In the genomic region with DNA sequence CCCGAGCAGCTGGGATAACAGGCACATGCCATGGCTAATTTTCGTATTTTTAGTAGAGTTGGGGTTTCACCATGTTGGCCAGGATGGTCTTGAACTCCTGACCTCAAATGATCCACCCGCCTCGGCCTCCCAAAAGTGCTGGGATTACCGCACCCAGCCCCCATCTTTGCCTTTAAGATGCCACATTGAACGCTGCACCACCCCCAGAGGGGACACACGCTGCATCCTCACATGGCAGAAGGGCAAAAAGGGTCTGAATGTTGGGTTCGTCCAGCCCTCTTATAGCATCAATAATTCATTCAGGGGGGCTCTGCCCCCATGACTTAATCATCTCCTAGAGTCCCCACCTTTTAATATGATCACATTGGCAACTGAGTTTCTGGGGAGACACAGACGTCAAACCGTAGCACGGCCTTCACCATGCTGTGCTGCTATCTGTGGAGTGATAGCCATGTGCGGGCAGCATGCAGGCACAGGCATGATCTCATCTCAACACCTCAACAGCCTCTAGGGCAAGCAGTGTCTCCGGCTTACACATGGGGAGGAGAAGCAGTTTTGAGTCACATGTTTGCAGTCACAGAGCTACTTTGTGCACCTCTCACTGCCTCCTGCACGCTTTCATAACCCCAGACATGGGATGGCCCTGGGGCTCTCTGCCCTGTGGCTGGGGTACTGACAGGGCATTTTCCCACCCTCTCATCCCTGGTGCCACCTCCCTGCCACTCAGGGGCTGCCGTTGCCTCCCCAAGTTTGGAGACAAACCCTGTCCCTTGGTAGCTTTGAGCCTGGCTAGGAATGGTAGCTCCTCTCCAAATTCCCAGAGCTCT, we compare ENCODE assay signal across 11 cellular contexts. TPM values are rescaled to one million over a fixed set of nuclear protein-coding genes. Genes with fewer than 3 reads are reported as not detected.
DNase-seq lines count a peak whose midpoint lies in the region; ATAC-seq, FAIRE-seq and TF ChIP-seq lines count a peak whose summit lies in the region.
"Had no signal": no experiment of that assay in that cellular context is flagged by ENCODE, and none has a peak within 500 bp of the region (broad histone marks: within the 10 kb centered on the region; RNA-seq: fewer than 3 reads in every experiment).

No MANE protein-coding gene starts in this region.

- no peaks in the 10 kb centered on the region for H3K9me3 Mint-ChIP-seq in activated B cell treated with CpG ODN at 0.5 μM for 24 hours
- H3K9me3 Mint-ChIP-seq: nephron had no signal

- TF ChIP-seq CTCF in activated B cell treated with CpG ODN at 0.5 μM for 24 hours (IDR thresholded peaks at IDR 0.05), result no peak

- no peaks in the 10 kb centered on the region for H3K27me3 Mint-ChIP-seq in activated B cell treated with CpG ODN at 0.5 μM for 24 hours

- H3K4me3 ChIP-seq in right cardiac atrium (ENCODE audit: low read length), result no peak overlapping the region

- peak overlapping the region; percentile 85 for H3K27ac Mint-ChIP-seq in activated B cell treated with CpG ODN at 0.5 μM for 24 hours

- no peak overlapping the region for H3K27ac ChIP-seq in right cardiac atrium (ENCODE audit: low read length)
- H3K27ac ChIP-seq: C4-2B had no signal

- intact Hi-C loops in cardiac septum (cut with DNase I) (no loop called here), right cardiac atrium (cut with DNase I) (no loop called here), activated B cell treated with CpG ODN at 0.5 μM for 24 hours (cut with micrococcal nuclease) (loop anchor here (1.0 kb wide), 1 partner anchor 18 kb away; no protein-coding TSS in a partner anchor)

- FAIRE-seq in urothelium cell line (lab: Jason Lieb, UNC), result peak; percentile 79

- H3K4me1 Mint-ChIP-seq in activated B cell treated with CpG ODN at 0.5 μM for 24 hours, result peaks cover 64% of the 10 kb centered on the region

- 76% methylated on average over 15 of the region's 15 CpGs for WGBS in right cardiac atrium

- POLR2A ChIA-PET in activated B cell treated with CpG ODN at 0.5 μM for 24 hours (lab: Charles Lee), result interaction anchor here (0.9 to 11.7 kb wide), 12 partner anchors 8 to 228 kb away, joined by 3 to 360 read pairs (median 10); a partner anchor contains a TSS

- CTCF ChIA-PET in activated B cell treated with CpG ODN at 0.5 μM for 24 hours (lab: Charles Lee), result interaction anchor here (0.6 to 1.3 kb wide), 3 partner anchors 22 to 31 kb away, joined by 3 read pairs; no protein-coding TSS in a partner anchor

- H3K4me1 ChIP-seq in right cardiac atrium (ENCODE audit: control insufficient read depth, insufficient read depth, low read length), result no peaks in the 10 kb centered on the region

- ATAC-seq in right cardiac atrium, result no peak
- ATAC-seq in activated B cell treated with CpG ODN at 0.5 μM for 24 hours (ENCODE audit: low read depth), result peak; percentile 23
- no peak for ATAC-seq in GM21526 (IDR thresholded peaks at IDR 0.05; ENCODE audit: low FRiP score, unreplicated experiment)

- peak overlapping the region; percentile 66 for H3K4me3 Mint-ChIP-seq in activated B cell treated with CpG ODN at 0.5 μM for 24 hours
- H3K4me3 Mint-ChIP-seq: nephron had no signal

- DNase-seq in cardiac septum (ENCODE audit: low spot score) (peak; percentile 72), right cardiac atrium (no peak), activated B cell treated with CpG ODN at 0.5 μM for 24 hours (peak; percentile 16), islet precursor cell (peak; percentile 68), urothelium cell line (ENCODE audit: low spot score) (no peak), GOT3 (lab: John Stamatoyannopoulos, UW) (no peak), HUDEP-2 (lab: John Stamatoyannopoulos, UW; ENCODE audit: unreplicated experiment in 76 of 76) (no peak)
- DNase-seq: NCI-H526 had no signal

- H3K27me3 ChIP-seq in right cardiac atrium (ENCODE audit: control insufficient read depth, insufficient read depth), result no peaks in the 10 kb centered on the region

- H3K36me3 Mint-ChIP-seq in activated B cell treated with CpG ODN at 0.5 μM for 24 hours (ENCODE audit: low read depth), result peaks cover 77% of the 10 kb centered on the region

- no peaks in the 10 kb centered on the region for H3K9me3 ChIP-seq in right cardiac atrium (ENCODE audit: control insufficient read depth, low read length)

RNA-seq across cellular contexts. Expression of a gene that starts 30.0 kb away (rescaled TPM):
- total RNA-seq in cardiac septum (1.4 TPM), right cardiac atrium (1 to 10 TPM in 2 of 4 donors, under 1 TPM in 2; 0.65 to 1.4 (median 0.98) TPM), activated B cell treated with CpG ODN at 0.5 μM for 24 hours (144 and 167 TPM in 2 replicates)
- 0.34 TPM for polyA plus RNA-seq in right cardiac atrium

Comparison
In these comparisons a context has a peak if more than half of its experiments do, and no peak if none do; other contexts are left out.
1. DNase-seq: peak in cardiac septum (single experiment), activated B cell treated with CpG ODN at 0.5 μM for 24 hours (single experiment) and islet precursor cell (single experiment); none in right cardiac atrium (0 of 3), urothelium cell line (single experiment), GOT3 (single experiment) and HUDEP-2 (0 of 76).
2. RNA of a gene that starts 30.0 kb away (total RNA-seq): 144 to 167 TPM in activated B cell treated with CpG ODN at 0.5 μM for 24 hours; 1.4 TPM in cardiac septum (single experiment) and 0.65 to 1.4 TPM in right cardiac atrium; every median in the first group is over 10 times any median in the second.